15 cellular contexts compared by ENCODE assay signal in genomic region chr14:95499354-95499750, GRCh38. TPM values are rescaled to one million over a fixed set of nuclear protein-coding genes. Genes with fewer than 3 reads are reported as not detected.
DNase-seq lines count a peak whose midpoint lies in the region; ATAC-seq and TF ChIP-seq lines count a peak whose summit lies in the region.
"Had no signal": no experiment of that assay in that cellular context is flagged by ENCODE, and none has a peak within 500 bp of the region (broad histone marks: within the 10 kb centered on the region; RNA-seq: fewer than 3 reads in every experiment).

No MANE protein-coding gene starts in this region.

- TF ChIP-seq POLR2A in lower leg skin (IDR thresholded peaks at IDR 0.05): no peak

- H3K4me3 ChIP-seq in right cardiac atrium (ENCODE audit: low read length) (no peak overlapping the region), Panc1 (ENCODE audit: low read depth in 2 of 2, low read length in 2 of 2) (no peak overlapping the region), coronary artery (no peak overlapping the region), thoracic aorta (no peak overlapping the region), lower leg skin (ENCODE audit: low read depth, poor library complexity, severe bottlenecking) (no peak overlapping the region)
- H3K4me3 ChIP-seq: SK-N-MC had no signal

- DNase-seq in right cardiac atrium: no peak
- no peak for DNase-seq in Right ventricle myocardium inferior (ENCODE audit: missing footprints)
- no peak for DNase-seq in Panc1 (ENCODE audit: low read depth, low spot score)
- no peak for DNase-seq in coronary artery (ENCODE audit: low spot score)
- DNase-seq in thoracic aorta (ENCODE audit: low spot score): no peak
- no peak for DNase-seq in NCI-H146 treated with DMSO at 0.1 percent for 48 hours (lab: John Stamatoyannopoulos, UW; ENCODE audit: unreplicated experiment)
- DNase-seq in NCI-H146 (lab: John Stamatoyannopoulos, UW): no peak
- DNase-seq in lower leg skin (ENCODE audit: low spot score in 2 of 2): no peak
- DNase-seq: NCI-H1417; NCI-H2227 treated with DMSO at 0.1 percent for 48 hours; stimulated activated naive CD4-positive, alpha-beta T cell had no signal

- H3K27ac ChIP-seq in right cardiac atrium (ENCODE audit: low read length) (peak overlapping the region; percentile 51), Panc1 (ENCODE audit: low read length) (peak overlapping the region; percentile 57; the same call in 1 of the 2 replicates), coronary artery (peak overlapping the region; percentile 11 to 67), thoracic aorta (peak overlapping the region; percentile 18 to 29)
- H3K27ac ChIP-seq: KMS-11, SK-N-MC had no signal

- BruUV-seq in Panc1 (replicated peaks; lab: Mats Ljungman, UMichigan): no TSS peak

- H3K27me3 ChIP-seq in right cardiac atrium (ENCODE audit: control insufficient read depth, insufficient read depth) (no peaks in the 10 kb centered on the region), Panc1 (ENCODE audit: control insufficient read depth, insufficient read depth, low read length) (no peaks in the 10 kb centered on the region), thoracic aorta (replicated peaks; ENCODE audit: insufficient read depth) (no peaks in the 10 kb centered on the region)
- H3K27me3 ChIP-seq: BE2C had no signal

- POLR2A ChIA-PET in Panc1 (lab: Charles Lee): no interaction called here

- in situ Hi-C loops in Panc1 (cut with HindIII; ENCODE audit: low pct_unique_long_range_greater_than_20kb, low sequenced_read_pairs): no loop called here

- 32% methylated on average over 1 of the region's 1 CpG for WGBS in right cardiac atrium
- WGBS in lower leg skin, 2 donors: 28 to 33% methylated on average over 1 of the region's 1 CpG

- no peak for TF ChIP-seq CTCF in Panc1 (IDR thresholded peaks at IDR 0.05)
- no peak for TF ChIP-seq CTCF in coronary artery (IDR thresholded peaks at IDR 0.05)
- TF ChIP-seq CTCF in thoracic aorta (IDR thresholded peaks at IDR 0.05): no peak
- TF ChIP-seq CTCF in lower leg skin (IDR thresholded peaks at IDR 0.05): no peak

- CTCF ChIA-PET in Panc1 (lab: Charles Lee): no interaction called here

- intact Hi-C loops in right cardiac atrium (cut with DNase I) (no loop called here), Right ventricle myocardium inferior (cut with DNase I) (no loop called here), Panc1 (cut with micrococcal nuclease; ENCODE audit: unreplicated experiment) (no loop called here), lower leg skin (cut with DNase I; ENCODE audit: low total_unique reads) (no loop called here)

- H3K4me1 ChIP-seq in right cardiac atrium (ENCODE audit: control insufficient read depth, insufficient read depth, low read length) (peaks cover 21% of the 10 kb centered on the region), Panc1 (ENCODE audit: control insufficient read depth, insufficient read depth, low read length) (peaks cover 37% of the 10 kb centered on the region), thoracic aorta (ENCODE audit: control insufficient read depth in 1 of 2, low read depth in 2 of 2) (peaks cover 46 to 65% of the 10 kb centered on the region in 2 donors)

- no peak for ATAC-seq in right cardiac atrium
- ATAC-seq in Right ventricle myocardium inferior: no peak
- ATAC-seq in Panc1: no peak
- no peak for ATAC-seq in thoracic aorta (ENCODE audit: insufficient number of reproducible peaks, low FRiP score, low read depth)

- H3K36me3 ChIP-seq in Panc1 (ENCODE audit: control insufficient read depth, insufficient read depth, low read length): no peaks in the 10 kb centered on the region
- no peaks in the 10 kb centered on the region for H3K36me3 ChIP-seq in thoracic aorta
- H3K36me3 ChIP-seq: BE2C had no signal

- H3K9me3 ChIP-seq in right cardiac atrium (ENCODE audit: control insufficient read depth, low read length) (no peaks in the 10 kb centered on the region), Panc1 (ENCODE audit: control insufficient read depth, insufficient read depth, low read depth, low read length) (no peaks in the 10 kb centered on the region), thoracic aorta (no peaks in the 10 kb centered on the region)
- H3K9me3 ChIP-seq: BE2C had no signal

RNA-seq across cellular contexts. Expression of gene SYNE3, which starts 17.1 kb away (rescaled TPM):
- total RNA-seq in right cardiac atrium (10 to 100 TPM; 12.1 to 18.0 (median 14.8) TPM), Right ventricle myocardium inferior (16.5 TPM), Panc1 (2021; ENCODE audit: unreplicated experiment) (6.2 TPM), thoracic aorta (10 to 100 TPM; 29.5 to 43.4 TPM), lower leg skin (10 to 100 TPM; 13.8 to 26.2 (median 15.2) TPM)
- 5.2 TPM for polyA plus RNA-seq in right cardiac atrium
- 2.1 TPM for polyA plus RNA-seq in Panc1 (2012; ENCODE audit: insufficient read length)
- total RNA-seq: epithelial cell of proximal tubule had no signal

RNA-seq across cellular contexts. Expression of gene GLRX5, which starts 35.5 kb away (rescaled TPM):
- 10 to 100 TPM; 78.1 to 82.4 (median 78.7) TPM for total RNA-seq in right cardiac atrium
- polyA plus RNA-seq in right cardiac atrium: 111 TPM
- total RNA-seq in Right ventricle myocardium inferior: 84.7 TPM
- total RNA-seq in Panc1 (2021; ENCODE audit: unreplicated experiment): 38.6 TPM
- 42.7 TPM for polyA plus RNA-seq in Panc1 (2012; ENCODE audit: insufficient read length)
- total RNA-seq in thoracic aorta: 10 to 100 TPM; 19.6 to 22.9 TPM
- total RNA-seq in lower leg skin: 10 to 100 TPM; 26.4 to 34.6 (median 33.9) TPM
